7 cellular contexts compared by ENCODE assay signal in genomic region chr1:183618202-183618601, GRCh38. TPM values are rescaled to one million over a fixed set of nuclear protein-coding genes. Genes with fewer than 3 reads are reported as not detected.
"Had no signal": no experiment of that assay in that cellular context is flagged by ENCODE, and none has a peak within 500 bp of the region (broad histone marks: within the 10 kb centered on the region; RNA-seq: fewer than 3 reads in every experiment).

No MANE protein-coding gene starts in this region.

RNA-seq across cellular contexts. Expression of gene NCF2, which starts 27.9 kb away (rescaled TPM):
- total RNA-seq: GM23248, GM23338, H1, H9 had no signal
- polyA plus RNA-seq: GM23338, H1 had no signal

RNA-seq across cellular contexts. Expression of gene APOBEC4, which starts 34.9 kb away (rescaled TPM):
- total RNA-seq: GM23248, GM23338, H1, H4, H7, H9, HFFc6 had no signal
- polyA plus RNA-seq: GM23248, H1 had no signal
